11 cellular contexts compared by ENCODE assay signal in the genomic region with DNA sequence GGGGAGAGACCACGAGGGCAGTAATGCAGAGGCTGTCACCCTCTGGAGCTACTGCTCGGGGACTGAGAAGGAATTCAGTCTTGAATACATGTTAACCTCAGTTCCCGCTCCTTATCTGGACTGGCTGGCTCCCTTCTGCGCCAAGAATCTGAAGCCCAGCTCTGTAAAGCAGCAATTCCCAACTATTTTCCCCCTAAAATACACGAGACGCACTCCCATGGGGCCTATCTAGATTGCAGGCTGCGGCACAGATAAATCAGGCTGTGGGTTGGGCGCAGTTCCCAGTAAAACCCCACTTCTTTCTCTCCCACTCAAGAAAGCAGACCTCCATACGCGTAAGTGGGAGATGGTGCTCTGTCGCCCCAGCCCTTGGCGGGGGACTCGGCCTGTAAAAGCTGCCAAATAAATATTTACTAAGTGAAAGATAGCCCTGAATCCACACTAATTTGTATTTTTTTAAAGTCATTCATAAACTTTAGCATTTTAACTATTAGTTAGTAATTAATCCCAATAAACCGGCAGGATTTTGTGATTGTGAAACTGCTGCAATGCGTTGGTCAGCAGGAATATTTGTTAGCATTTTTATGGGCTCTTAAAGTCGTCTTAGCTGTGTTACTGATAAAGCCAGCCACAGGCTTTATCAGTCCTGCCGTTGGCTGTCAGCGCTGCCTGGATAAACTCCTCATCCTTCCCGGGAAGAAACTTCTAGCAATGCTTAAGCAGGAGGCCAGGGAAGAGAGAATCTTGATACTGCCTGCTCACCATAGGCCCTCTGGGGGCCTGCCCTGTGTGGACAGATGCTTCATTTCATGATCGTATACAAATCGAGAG. TPM values are rescaled to one million over a fixed set of nuclear protein-coding genes. Genes with fewer than 3 reads are reported as not detected.
DNase-seq lines count a peak whose midpoint lies in the region; ATAC-seq and TF ChIP-seq lines count a peak whose summit lies in the region.
"Had no signal": no experiment of that assay in that cellular context is flagged by ENCODE, and none has a peak within 500 bp of the region (broad histone marks: within the 10 kb centered on the region; RNA-seq: fewer than 3 reads in every experiment).

No MANE protein-coding gene starts in this region.

- in situ Hi-C loops in GM23248 (cut with MboI), result no loop called here

- peaks cover 100% of the 10 kb centered on the region for H3K79me2 ChIP-seq in GM23248 (ENCODE audit: insufficient read depth)

- peak overlapping the region; percentile 66 for H3K27ac ChIP-seq in GM23248
- H3K27ac ChIP-seq in spleen, result peak overlapping the region in 7 of 8 donors; percentile 5 to 59 (median 44)
- no peak overlapping the region for H3K27ac ChIP-seq in CD4-positive, alpha-beta T cell (ENCODE audit: low read depth, low read length)

- TF ChIP-seq CTCF in spleen (IDR thresholded peaks at IDR 0.05 in 8 of 11, conservative IDR thresholded peaks at IDR 0.05 in 3 of 11), result no peak
- TF ChIP-seq CTCF in CD4-positive, alpha-beta T cell (IDR thresholded peaks at IDR 0.05), result no peak

- 32 to 36% methylated on average over 20 to 21 of the region's 21 CpGs for WGBS in GM23248 (ENCODE audit: low coverage in 1 of 2, low lambda C conversion rate in 2 of 2, missing lambda C conversion rate in 2 of 2), 2 experiments
- WGBS in spleen, 5 donors, result 62 to 82% (median 71%) methylated on average over 21 of the region's 21 CpGs

- H3K9me3 Mint-ChIP-seq in CD4-positive, alpha-beta T cell, result no peaks in the 10 kb centered on the region

- no peaks in the 10 kb centered on the region for H3K36me3 Mint-ChIP-seq in CD4-positive, alpha-beta T cell (ENCODE audit: low read depth)

- no peak overlapping the region for H3K27ac Mint-ChIP-seq in CD4-positive, alpha-beta T cell
- H3K27ac Mint-ChIP-seq: memory B cell had no signal

- H3K4me1 ChIP-seq in GM23248 (ENCODE audit: insufficient read depth) (peaks cover 61% of the 10 kb centered on the region), spleen (peaks cover 0 to 29% (median 7%) of the 10 kb centered on the region in 6 donors)

- peak overlapping the region; percentile 61 for H3K9ac ChIP-seq in GM23248

- no peak for TF ChIP-seq POLR2A in spleen (IDR thresholded peaks at IDR 0.05)

- ATAC-seq in CD4-positive, alpha-beta T cell (ENCODE audit: poor library complexity), result no peak

- H3K9me2 ChIP-seq in GM23248 (ENCODE audit: insufficient read depth), result no peaks in the 10 kb centered on the region

- no peaks in the 10 kb centered on the region for H3K27me3 Mint-ChIP-seq in CD4-positive, alpha-beta T cell

- no peaks in the 10 kb centered on the region for H3K27me3 ChIP-seq in GM23248 (replicated peaks; ENCODE audit: insufficient read depth)
- no peaks in the 10 kb centered on the region for H3K27me3 ChIP-seq in spleen (replicated peaks in 1 of 7)
- H3K27me3 ChIP-seq in CD4-positive, alpha-beta T cell (ENCODE audit: control insufficient read depth, insufficient read depth, low read length), result no peaks in the 10 kb centered on the region

- no peak overlapping the region for H2AFZ ChIP-seq in GM23248

- peaks cover 74% of the 10 kb centered on the region for H3F3A ChIP-seq in GM23248 (ENCODE audit: insufficient read depth)

- H4K20me1 ChIP-seq in GM23248 (ENCODE audit: insufficient read depth), result peaks cover 4% of the 10 kb centered on the region; the same call in 1 of the 2 replicates

- CTCF ChIA-PET in CD4-positive, alpha-beta T cell (lab: Charles Lee), result no interaction called here

- H3K4me2 ChIP-seq in GM23248 (ENCODE audit: unreplicated experiment), result peak overlapping the region; percentile 63

- intact Hi-C loops in spleen (cut with DNase I; ENCODE audit: low total_unique reads), result no loop called here
- intact Hi-C loops in CD4-positive, alpha-beta T cell (cut with DNase I, micrococcal nuclease), result no loop called here

- peak overlapping the region; percentile 46 for H3K4me3 ChIP-seq in GM23248
- peak overlapping the region in 1 of 8 donors; percentile 3 for H3K4me3 ChIP-seq in spleen

- no peaks in the 10 kb centered on the region for H3K4me1 Mint-ChIP-seq in CD4-positive, alpha-beta T cell (ENCODE audit: low read depth)

- H3K36me3 ChIP-seq in GM23248 (ENCODE audit: low read depth), result no peaks in the 10 kb centered on the region
- peaks cover 0 to 8% (median 0%) of the 10 kb centered on the region in 6 donors for H3K36me3 ChIP-seq in spleen

- H3K9me3 ChIP-seq in GM23248 (ENCODE audit: low read depth), result no peaks in the 10 kb centered on the region
- H3K9me3 ChIP-seq in spleen, result no peaks in the 10 kb centered on the region
- H3K9me3 ChIP-seq in CD4-positive, alpha-beta T cell (ENCODE audit: control insufficient read depth, low read length), result no peaks in the 10 kb centered on the region

- POLR2A ChIA-PET in CD4-positive, alpha-beta T cell (lab: Charles Lee), result interaction anchor here (1.1 kb wide), 1 partner anchor 482 kb away, joined by 3 read pairs; no protein-coding TSS in a partner anchor

- DNase-seq in GM23248, result peak; percentile 64
- peak; percentile 99 for DNase-seq in amniotic epithelial cell (ENCODE audit: low read depth)
- peak; percentile 84 for DNase-seq in islet precursor cell
- DNase-seq in spleen, result no peak
- no peak for DNase-seq in UCSD-AML1 (lab: John Stamatoyannopoulos, UW; ENCODE audit: unreplicated experiment)
- DNase-seq in CD4-positive, alpha-beta T cell, result no peak
- DNase-seq in activated naive CD4-positive, alpha-beta T cell treated with Interleukin-2 at 50 U/mL for 16 hours, result no peak
- DNase-seq in NCI-H146 treated with DMSO at 0.1 percent for 48 hours (lab: John Stamatoyannopoulos, UW; ENCODE audit: unreplicated experiment), result no peak
- DNase-seq: GDM1, NCI-H774 had no signal

- H3K4me3 Mint-ChIP-seq in CD4-positive, alpha-beta T cell, result no peak overlapping the region
- H3K4me3 Mint-ChIP-seq: memory B cell had no signal

RNA-seq across cellular contexts. Expression of gene FBXL14, which starts 17.8 kb away (rescaled TPM):
- total RNA-seq in GM23248 (2014; rRNA removed; shearing (Covaris generic)), result 3.2 and 9.3 TPM in 2 replicates
- polyA plus RNA-seq in GM23248 (2016; fragmentation: Nextera tagmentation; extraction: Ambion mirVana) (1.2 and 1.9 TPM in 2 replicates), spleen (10 to 100 TPM in 1 of 3 donors, 1 to 10 TPM in 2; 1.9 to 10.1 (median 5.0) TPM)
- total RNA-seq in spleen, result 10 to 100 TPM; 13.0 to 21.4 (median 19.8) TPM
- total RNA-seq in CD4-positive, alpha-beta T cell, result 10 to 100 TPM; 32.3 to 33.6 TPM

RNA-seq across cellular contexts. Expression of gene WNT5B, which starts 52.4 kb away (rescaled TPM):
- total RNA-seq in GM23248 (2014; rRNA removed; shearing (Covaris generic)), result 505 and 529 TPM in 2 replicates
- 49.7 and 50.1 TPM in 2 replicates for polyA plus RNA-seq in GM23248 (2016; fragmentation: Nextera tagmentation; extraction: Ambion mirVana)
- total RNA-seq in spleen, result 1 to 10 TPM; 3.9 to 8.7 (median 5.0) TPM
- 1 to 10 TPM; 1.1 to 1.8 (median 1.7) TPM for polyA plus RNA-seq in spleen
- not detected for total RNA-seq in CD4-positive, alpha-beta T cell

Comparison
In these comparisons a context has a peak if more than half of its experiments do, and no peak if none do; other contexts are left out.
1. DNase-seq: peak in GM23248 (single experiment), amniotic epithelial cell (single experiment) and islet precursor cell (single experiment); none in spleen (single experiment), UCSD-AML1 (single experiment), CD4-positive, alpha-beta T cell (0 of 10), activated naive CD4-positive, alpha-beta T cell treated with Interleukin-2 at 50 U/mL for 16 hours (single experiment) and NCI-H146 treated with DMSO at 0.1 percent for 48 hours (single experiment).
2. RNA of gene WNT5B, which starts 52.4 kb away (total RNA-seq): 505 to 529 TPM in GM23248; 3.9 to 8.7 TPM in spleen and not detected in CD4-positive, alpha-beta T cell; every median in the first group is over 10 times any median in the second.